ENCODE assay signal across 19 cellular contexts in genomic region chr12:47403681-47404080, GRCh38.
DNase-seq lines count a peak whose midpoint lies in the region; ATAC-seq, FAIRE-seq and TF ChIP-seq lines count a peak whose summit lies in the region.
"Had no signal": no experiment of that assay in that cellular context is flagged by ENCODE, and none has a peak within 500 bp of the region (broad histone marks: within the 10 kb centered on the region; RNA-seq: fewer than 3 reads in every experiment).

No MANE protein-coding gene starts in this region.

- TF ChIP-seq RAD21 in K562 (CRISPR knock-in tag; conservative IDR thresholded peaks at IDR 0.05 in 1 of 2, IDR thresholded peaks at IDR 0.05 in 1 of 2) = no peak

- H3K4me3 ChIP-seq in HEK293 (ENCODE audit: low read depth, low read length) (no peak overlapping the region), K562 (no peak overlapping the region)
- H3K4me3 ChIP-seq: BLaER1 treated with 17β-estradiol and CSF1 and Interleukin-3, amounts not matched to agents 10 nM and 100 nM; GM23338 had no signal

- no peak for FAIRE-seq in K562 (lab: Jason Lieb, UNC)
- FAIRE-seq: H54, HTR-8/SVneo had no signal

- H3K4me2 ChIP-seq in K562 (ENCODE audit: insufficient read depth, low read length) = no peak overlapping the region
- H3K4me2 ChIP-seq: BLaER1 treated with 17β-estradiol and CSF1 and Interleukin-3, amounts not matched to agents 10 nM and 100 nM; GM23338 had no signal

- peak overlapping the region; percentile 72 for H3K27ac Mint-ChIP-seq in activated T-cell treated with anti-CD3 and anti-CD28 coated beads, Interleukin-2, amount 50 U/mL, for 72 hours
- peak overlapping the region; percentile 39 for H3K27ac Mint-ChIP-seq in stimulated activated naive B cell treated with anti-CD40 and anti-IgM and Interleukin-4, amounts not matched to agents 10 μg/mL and 1 μg/mL and 100 μg/mL, for 72 hours
- H3K27ac Mint-ChIP-seq: CD8-positive, alpha-beta T cell; GM23338; HFFc6 had no signal

- BruUV-seq in K562 (replicated peaks; lab: Mats Ljungman, UMichigan) = no TSS peak

- no peak for TF ChIP-seq POLR2A in K562 (conservative IDR thresholded peaks at IDR 0.05)

- H3K9ac ChIP-seq in K562 (ENCODE audit: insufficient read depth in 1 of 2, low read depth in 2 of 2, low read length in 2 of 2) = no peak overlapping the region
- H3K9ac ChIP-seq: BLaER1 treated with 17β-estradiol and CSF1 and Interleukin-3, amounts not matched to agents 10 nM and 100 nM had no signal

- no peak overlapping the region for H2AFZ ChIP-seq in K562 (ENCODE audit: low read depth, low read length)
- H2AFZ ChIP-seq: GM23338 had no signal

- H3K4me3 Mint-ChIP-seq in activated T-cell treated with anti-CD3 and anti-CD28 coated beads, Interleukin-2, amount 50 U/mL, for 72 hours = no peak overlapping the region
- H3K4me3 Mint-ChIP-seq in stimulated activated naive B cell treated with anti-CD40 and anti-IgM and Interleukin-4, amounts not matched to agents 10 μg/mL and 1 μg/mL and 100 μg/mL, for 72 hours = no peak overlapping the region
- H3K4me3 Mint-ChIP-seq: B cell; CD8-positive, alpha-beta T cell; GM23338; HFFc6 had no signal

- H3K36me3 Mint-ChIP-seq in activated T-cell treated with anti-CD3 and anti-CD28 coated beads, Interleukin-2, amount 50 U/mL, for 72 hours (ENCODE audit: insufficient read depth in 2 of 2) = peaks cover 10 to 27% of the 10 kb centered on the region in 2 donors
- H3K36me3 Mint-ChIP-seq in stimulated activated naive B cell treated with anti-CD40 and anti-IgM and Interleukin-4, amounts not matched to agents 10 μg/mL and 1 μg/mL and 100 μg/mL, for 72 hours = peaks cover 50 to 60% of the 10 kb centered on the region in 2 donors
- H3K36me3 Mint-ChIP-seq: CD8-positive, alpha-beta T cell had no signal

- no peaks in the 10 kb centered on the region for H3K27me3 ChIP-seq in K562 (ENCODE audit: control insufficient read depth in 2 of 2, insufficient read depth in 2 of 2, low read length in 2 of 2)
- H3K27me3 ChIP-seq: BLaER1 treated with 17β-estradiol and CSF1 and Interleukin-3, amounts not matched to agents 10 nM and 100 nM had no signal

- no peaks in the 10 kb centered on the region for H3K79me2 ChIP-seq in K562 (ENCODE audit: control insufficient read depth, insufficient read depth, low read length)

- POLR2A ChIA-PET in HEK293 (lab: Yijun Ruan, JAX) = no interaction called here
- POLR2A ChIA-PET in K562 (lab: Yijun Ruan, JAX) = no interaction called here

- 6% methylated on average over 1 of the region's 1 CpG for WGBS in K562 (ENCODE audit: insufficient coverage, low coverage, missing lambda C conversion rate)

- CTCF ChIA-PET in HEK293 (lab: Yijun Ruan, JAX) = interaction anchor here (0.7 to 1.6 kb wide), 3 partner anchors 143 to 334 kb away, joined by 3 to 6 read pairs (median 4); no protein-coding TSS in a partner anchor
- CTCF ChIA-PET in K562 (lab: Yijun Ruan, JAX; ENCODE audit: low intra/inter-chr PET ratio) = no interaction called here

- H3K4me1 ChIP-seq in HEK293 (ENCODE audit: control insufficient read depth, insufficient read depth, low read length) (no peaks in the 10 kb centered on the region), K562 (replicated peaks in 1 of 2; ENCODE audit: control insufficient read depth in 2 of 2, insufficient read depth in 2 of 2, low read length in 2 of 2) (no peaks in the 10 kb centered on the region)

- H3K9me1 ChIP-seq in K562 (ENCODE audit: control insufficient read depth, insufficient read depth, low read length) = no peaks in the 10 kb centered on the region

- H3K4me1 Mint-ChIP-seq in activated T-cell treated with anti-CD3 and anti-CD28 coated beads, Interleukin-2, amount 50 U/mL, for 72 hours (ENCODE audit: low read depth) = peaks cover 66% of the 10 kb centered on the region
- peaks cover 35 to 77% of the 10 kb centered on the region in 2 donors for H3K4me1 Mint-ChIP-seq in stimulated activated naive B cell treated with anti-CD40 and anti-IgM and Interleukin-4, amounts not matched to agents 10 μg/mL and 1 μg/mL and 100 μg/mL, for 72 hours
- H3K4me1 Mint-ChIP-seq: GM23338 had no signal

- TF ChIP-seq CTCF in HEK293 (tag by site-specific recombination; IDR thresholded peaks at IDR 0.05) (no peak), K562 (IDR thresholded peaks at IDR 0.05 in 2 of 3, conservative IDR thresholded peaks at IDR 0.05 in 1 of 3; ENCODE audit: insufficient read depth in 2 of 3, low read depth in 1 of 3, low read length in 3 of 3) (no peak)

- no peaks in the 10 kb centered on the region for H4K20me1 ChIP-seq in K562 (replicated peaks; ENCODE audit: control insufficient read depth, insufficient read depth, low read length)
- H4K20me1 ChIP-seq: BLaER1 treated with 17β-estradiol and CSF1 and Interleukin-3, amounts not matched to agents 10 nM and 100 nM had no signal

- in situ Hi-C loops in K562 (cut with MboI) = no loop called here

- H3K27ac ChIP-seq in HEK293 (ENCODE audit: extremely low read depth, low read depth, low read length) = no peak overlapping the region
- no peak overlapping the region for H3K27ac ChIP-seq in K562 (ENCODE audit: extremely low read depth, low read depth, low read length)
- H3K27ac ChIP-seq: BLaER1 treated with 17β-estradiol and CSF1 and Interleukin-3, amounts not matched to agents 10 nM and 100 nM had no signal

- H3K9me3 ChIP-seq in HEK293 (ENCODE audit: control insufficient read depth, insufficient read depth, low read depth, low read length) (no peaks in the 10 kb centered on the region), K562 (replicated peaks; ENCODE audit: control insufficient read depth, insufficient read depth, low read depth, low read length) (no peaks in the 10 kb centered on the region)

- peaks cover 8 to 11% of the 10 kb centered on the region in 2 donors for H3K9me3 Mint-ChIP-seq in activated T-cell treated with anti-CD3 and anti-CD28 coated beads, Interleukin-2, amount 50 U/mL, for 72 hours
- peaks cover 14 to 32% of the 10 kb centered on the region in 2 donors for H3K9me3 Mint-ChIP-seq in stimulated activated naive B cell treated with anti-CD40 and anti-IgM and Interleukin-4, amounts not matched to agents 10 μg/mL and 1 μg/mL and 100 μg/mL, for 72 hours
- H3K9me3 Mint-ChIP-seq: GM23338 had no signal

- no peak for DNase-seq in activated T-cell treated with anti-CD3 and anti-CD28 coated beads, Interleukin-2, amount 50 U/mL, for 72 hours
- no peak for DNase-seq in activated T-cell treated with anti-CD3 and anti-CD28 coated beads, Interleukin-2, amount 50 U/mL, for 1 hour
- no peak for DNase-seq in K562 (ENCODE audit: extremely low read depth in 1 of 4, low spot score in 3 of 4)
- DNase-seq in stimulated activated naive B cell treated with anti-CD40 and anti-IgM and Interleukin-4, amounts not matched to agents 10 μg/mL and 1 μg/mL and 100 μg/mL, for 72 hours = no peak
- no peak for DNase-seq in stimulated activated CD4-positive, alpha-beta T cell treated with anti-CD3 and anti-CD28 coated beads, Interleukin-4, amount 100 ng/mL, for 1 hour
- DNase-seq: 8988T; Calu3; CD8-positive, alpha-beta T cell; DMS79 treated with DMSO at 0.1 percent for 48 hours; GF-D8; HCEC 1CT; HFFc6 had no signal

- H3K36me3 ChIP-seq in HEK293 (ENCODE audit: control insufficient read depth in 2 of 2, insufficient read depth in 1 of 2, low read length in 2 of 2) (no peaks in the 10 kb centered on the region), K562 (ENCODE audit: control insufficient read depth, insufficient read depth, low read length) (no peaks in the 10 kb centered on the region)

- intact Hi-C loops in K562 (cut with micrococcal nuclease) = no loop called here

- no peaks in the 10 kb centered on the region for H3K27me3 Mint-ChIP-seq in activated T-cell treated with anti-CD3 and anti-CD28 coated beads, Interleukin-2, amount 50 U/mL, for 72 hours (ENCODE audit: low read depth)
- H3K27me3 Mint-ChIP-seq in stimulated activated naive B cell treated with anti-CD40 and anti-IgM and Interleukin-4, amounts not matched to agents 10 μg/mL and 1 μg/mL and 100 μg/mL, for 72 hours = no peaks in the 10 kb centered on the region
- H3K27me3 Mint-ChIP-seq: B cell had no signal

- TF ChIP-seq EP300 in K562 (IDR thresholded peaks at IDR 0.05; ENCODE audit: low read length) = no peak

- ATAC-seq in activated T-cell treated with anti-CD3 and anti-CD28 coated beads, Interleukin-2, amount 50 U/mL, for 72 hours (replicated peaks in 1 of 2) = no peak
- ATAC-seq in K562 (no peak), HG03097 (IDR thresholded peaks at IDR 0.05; ENCODE audit: low FRiP score, unreplicated experiment) (no peak)
- ATAC-seq in stimulated activated naive B cell treated with anti-CD40 and anti-IgM and Interleukin-4, amounts not matched to agents 10 μg/mL and 1 μg/mL and 100 μg/mL, for 72 hours (replicated peaks) = no peak
- ATAC-seq: CD8-positive, alpha-beta T cell; GM23338 had no signal

TF ChIP-seq in HEK293, 187 proteins besides CTCF, POLR2A, EP300 and RAD21:
- TF ChIP-seq HOXD13 (CRISPR knock-in tag; IDR thresholded peaks at IDR 0.05; ENCODE audit: borderline replicate concordance) (no peak), ZNF366 (tag by site-specific recombination; conservative IDR thresholded peaks at IDR 0.05) (peak; percentile 51; the same call in 1 of the 2 replicates)
TF ChIP-seq in HEK293: peak in this region for 1.

TF ChIP-seq in K562, 482 proteins besides CTCF, POLR2A, EP300 and RAD21 (continues in another document):
- TF ChIP-seq ZBTB12 (CRISPR knock-in tag; IDR thresholded peaks at IDR 0.05) = no peak
- no peak for TF ChIP-seq ZNF639 (CRISPR knock-in tag; conservative IDR thresholded peaks at IDR 0.05 in 1 of 2, IDR thresholded peaks at IDR 0.05 in 1 of 2)
- TF ChIP-seq FOXA3 (CRISPR knock-in tag; conservative IDR thresholded peaks at IDR 0.05 in 1 of 2, IDR thresholded peaks at IDR 0.05 in 1 of 2) = no peak
